Comparison of ENCODE assay signal across 1 cellular context in the genomic region with DNA sequence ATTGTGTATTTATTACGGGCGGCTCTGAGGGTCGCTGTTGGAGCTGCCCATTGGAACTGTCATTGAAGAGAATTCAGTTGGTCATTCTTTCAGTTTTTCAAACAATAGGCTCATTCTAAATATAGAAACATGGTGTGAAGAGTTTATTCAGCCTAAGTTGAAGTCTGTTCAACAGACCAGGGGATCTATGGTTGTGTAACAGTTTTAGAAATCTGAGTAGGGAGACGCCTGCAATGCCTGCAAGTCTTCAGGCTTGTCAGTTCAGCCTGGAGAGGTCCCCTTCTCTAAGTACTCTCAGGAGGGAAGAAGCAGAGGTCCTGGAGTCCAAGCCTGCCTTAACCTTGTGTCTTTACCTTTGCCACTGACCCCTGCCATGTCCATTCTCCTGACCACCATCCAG.
TF ChIP-seq lines count a peak whose summit lies in the region.

No MANE protein-coding gene starts in this region.

TF ChIP-seq in GM23338, 12 proteins besides CTCF, POLR2A, EP300 and RAD21:
- TF ChIP-seq ETS1 (IDR thresholded peaks at IDR 0.05) (no peak), POLR2AphosphoS5 (IDR thresholded peaks at IDR 0.05; ENCODE audit: low read depth) (no peak), EZH2phosphoT487 (IDR thresholded peaks at IDR 0.05; ENCODE audit: unreplicated experiment) (no peak), STAT1 (IDR thresholded peaks at IDR 0.05; ENCODE audit: unreplicated experiment) (no peak), CREB1 (CRISPR knock-in tag; IDR thresholded peaks at IDR 0.05; ENCODE audit: low read depth) (no peak), ZNF114 (CRISPR knock-in tag; IDR thresholded peaks at IDR 0.05) (no peak), EZH2 (IDR thresholded peaks at IDR 0.05; ENCODE audit: low read depth, unreplicated experiment) (no peak), ZNF331 (CRISPR knock-in tag; IDR thresholded peaks at IDR 0.05; ENCODE audit: low read depth) (no peak), NANOG (IDR thresholded peaks at IDR 0.05; ENCODE audit: borderline replicate concordance) (no peak), JUNB (IDR thresholded peaks at IDR 0.05; ENCODE audit: unreplicated experiment) (no peak), REST (IDR thresholded peaks at IDR 0.05; ENCODE audit: unreplicated experiment) (no peak)
- TF ChIP-seq, protein P1, sequence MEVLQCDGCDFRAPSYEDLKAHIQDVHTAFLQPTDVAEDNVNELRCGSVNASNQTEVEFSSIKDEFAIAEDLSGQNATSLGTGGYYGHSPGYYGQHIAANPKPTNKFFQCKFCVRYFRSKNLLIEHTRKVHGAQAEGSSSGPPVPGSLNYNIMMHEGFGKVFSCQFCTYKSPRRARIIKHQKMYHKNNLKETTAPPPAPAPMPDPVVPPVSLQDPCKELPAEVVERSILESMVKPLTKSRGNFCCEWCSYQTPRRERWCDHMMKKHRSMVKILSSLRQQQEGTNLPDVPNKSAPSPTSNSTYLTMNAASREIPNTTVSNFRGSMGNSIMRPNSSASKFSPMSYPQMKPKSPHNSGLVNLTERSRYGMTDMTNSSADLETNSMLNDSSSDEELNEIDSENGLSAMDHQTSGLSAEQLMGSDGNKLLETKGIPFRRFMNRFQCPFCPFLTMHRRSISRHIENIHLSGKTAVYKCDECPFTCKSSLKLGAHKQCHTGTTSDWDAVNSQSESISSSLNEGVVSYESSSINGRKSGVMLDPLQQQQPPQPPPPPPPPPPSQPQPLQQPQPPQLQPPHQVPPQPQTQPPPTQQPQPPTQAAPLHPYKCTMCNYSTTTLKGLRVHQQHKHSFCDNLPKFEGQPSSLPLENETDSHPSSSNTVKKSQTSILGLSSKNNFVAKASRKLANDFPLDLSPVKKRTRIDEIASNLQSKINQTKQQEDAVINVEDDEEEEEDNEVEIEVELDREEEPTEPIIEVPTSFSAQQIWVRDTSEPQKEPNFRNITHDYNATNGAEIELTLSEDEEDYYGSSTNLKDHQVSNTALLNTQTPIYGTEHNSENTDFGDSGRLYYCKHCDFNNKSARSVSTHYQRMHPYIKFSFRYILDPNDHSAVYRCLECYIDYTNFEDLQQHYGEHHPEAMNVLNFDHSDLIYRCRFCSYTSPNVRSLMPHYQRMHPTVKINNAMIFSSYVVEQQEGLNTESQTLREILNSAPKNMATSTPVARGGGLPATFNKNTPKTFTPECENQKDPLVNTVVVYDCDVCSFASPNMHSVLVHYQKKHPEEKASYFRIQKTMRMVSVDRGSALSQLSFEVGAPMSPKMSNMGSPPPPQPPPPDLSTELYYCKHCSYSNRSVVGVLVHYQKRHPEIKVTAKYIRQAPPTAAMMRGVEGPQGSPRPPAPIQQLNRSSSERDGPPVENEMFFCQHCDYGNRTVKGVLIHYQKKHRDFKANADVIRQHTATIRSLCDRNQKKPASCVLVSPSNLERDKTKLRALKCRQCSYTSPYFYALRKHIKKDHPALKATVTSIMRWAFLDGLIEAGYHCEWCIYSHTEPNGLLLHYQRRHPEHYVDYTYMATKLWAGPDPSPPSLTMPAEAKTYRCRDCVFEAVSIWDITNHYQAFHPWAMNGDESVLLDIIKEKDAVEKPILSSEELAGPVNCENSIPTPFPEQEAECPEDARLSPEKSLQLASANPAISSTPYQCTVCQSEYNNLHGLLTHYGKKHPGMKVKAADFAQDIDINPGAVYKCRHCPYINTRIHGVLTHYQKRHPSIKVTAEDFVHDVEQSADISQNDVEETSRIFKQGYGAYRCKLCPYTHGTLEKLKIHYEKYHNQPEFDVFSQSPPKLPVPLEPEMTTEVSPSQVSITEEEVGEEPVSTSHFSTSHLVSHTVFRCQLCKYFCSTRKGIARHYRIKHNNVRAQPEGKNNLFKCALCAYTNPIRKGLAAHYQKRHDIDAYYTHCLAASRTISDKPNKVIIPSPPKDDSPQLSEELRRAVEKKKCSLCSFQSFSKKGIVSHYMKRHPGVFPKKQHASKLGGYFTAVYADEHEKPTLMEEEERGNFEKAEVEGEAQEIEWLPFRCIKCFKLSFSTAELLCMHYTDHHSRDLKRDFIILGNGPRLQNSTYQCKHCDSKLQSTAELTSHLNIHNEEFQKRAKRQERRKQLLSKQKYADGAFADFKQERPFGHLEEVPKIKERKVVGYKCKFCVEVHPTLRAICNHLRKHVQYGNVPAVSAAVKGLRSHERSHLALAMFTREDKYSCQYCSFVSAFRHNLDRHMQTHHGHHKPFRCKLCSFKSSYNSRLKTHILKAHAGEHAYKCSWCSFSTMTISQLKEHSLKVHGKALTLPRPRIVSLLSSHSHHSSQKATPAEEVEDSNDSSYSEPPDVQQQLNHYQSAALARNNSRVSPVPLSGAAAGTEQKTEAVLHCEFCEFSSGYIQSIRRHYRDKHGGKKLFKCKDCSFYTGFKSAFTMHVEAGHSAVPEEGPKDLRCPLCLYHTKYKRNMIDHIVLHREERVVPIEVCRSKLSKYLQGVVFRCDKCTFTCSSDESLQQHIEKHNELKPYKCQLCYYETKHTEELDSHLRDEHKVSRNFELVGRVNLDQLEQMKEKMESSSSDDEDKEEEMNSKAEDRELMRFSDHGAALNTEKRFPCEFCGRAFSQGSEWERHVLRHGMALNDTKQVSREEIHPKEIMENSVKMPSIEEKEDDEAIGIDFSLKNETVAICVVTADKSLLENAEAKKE (CRISPR knock-in tag; IDR thresholded peaks at IDR 0.05), result no peak
TF ChIP-seq in GM23338: peak in this region for 0.
